In genomic region chr17:66507982-66508760, GRCh38 we compare ENCODE assay signal across 11 cellular contexts.
DNase-seq lines count a peak whose midpoint lies in the region; ATAC-seq and TF ChIP-seq lines count a peak whose summit lies in the region.
"Had no signal": no experiment of that assay in that cellular context is flagged by ENCODE, and none has a peak within 500 bp of the region (broad histone marks: within the 10 kb centered on the region; RNA-seq: fewer than 3 reads in every experiment).

No MANE protein-coding gene starts in this region.

- H3K27me3 Mint-ChIP-seq in activated naive CD4-positive, alpha-beta T cell treated with anti-CD3 and anti-CD28 coated beads for 36 hours (ENCODE audit: low read depth): no peaks in the 10 kb centered on the region
- no peaks in the 10 kb centered on the region for H3K27me3 Mint-ChIP-seq in activated naive CD8-positive, alpha-beta T cell treated with anti-CD3 and anti-CD28 coated beads for 36 hours
- no peaks in the 10 kb centered on the region for H3K27me3 Mint-ChIP-seq in endothelial cell (ENCODE audit: unreplicated experiment)

- H3K4me3 ChIP-seq in left lung: no peak overlapping the region
- no peak overlapping the region for H3K4me3 ChIP-seq in upper lobe of right lung
- H3K4me3 ChIP-seq in effector memory CD4-positive, alpha-beta T cell (ENCODE audit: insufficient read depth, low read depth, low read length, poor library complexity, severe bottlenecking): no peak overlapping the region

- H3K4me1 Mint-ChIP-seq in activated naive CD4-positive, alpha-beta T cell treated with anti-CD3 and anti-CD28 coated beads for 36 hours (ENCODE audit: low read depth): peaks cover 80% of the 10 kb centered on the region
- H3K4me1 Mint-ChIP-seq in activated naive CD8-positive, alpha-beta T cell treated with anti-CD3 and anti-CD28 coated beads for 36 hours: peaks cover 66% of the 10 kb centered on the region
- no peaks in the 10 kb centered on the region for H3K4me1 Mint-ChIP-seq in endothelial cell (ENCODE audit: unreplicated experiment)

- CTCF ChIA-PET in activated naive CD4-positive, alpha-beta T cell treated with anti-CD3 and anti-CD28 coated beads for 36 hours (lab: Charles Lee): no interaction called here

- intact Hi-C loops in activated naive CD4-positive, alpha-beta T cell treated with anti-CD3 and anti-CD28 coated beads for 36 hours (cut with micrococcal nuclease): loop anchor here (2.0 kb wide), 2 partner anchors 165 to 195 kb away; no protein-coding TSS in a partner anchor
- intact Hi-C loops in left lung (cut with DNase I): no loop called here
- intact Hi-C loops in upper lobe of right lung (cut with DNase I): no loop called here

- no peaks in the 10 kb centered on the region for H3K9me3 Mint-ChIP-seq in activated naive CD4-positive, alpha-beta T cell treated with anti-CD3 and anti-CD28 coated beads for 36 hours
- H3K9me3 Mint-ChIP-seq in activated naive CD8-positive, alpha-beta T cell treated with anti-CD3 and anti-CD28 coated beads for 36 hours: peaks cover 4% of the 10 kb centered on the region
- no peaks in the 10 kb centered on the region for H3K9me3 Mint-ChIP-seq in endothelial cell (ENCODE audit: unreplicated experiment)

- H3K27ac ChIP-seq in left lung (peak overlapping the region; percentile 9 to 50), upper lobe of right lung (no peak overlapping the region)
- H3K27ac ChIP-seq in effector memory CD4-positive, alpha-beta T cell (ENCODE audit: insufficient read depth, low read length, poor library complexity, severe bottlenecking): no peak overlapping the region
- H3K27ac ChIP-seq: parathyroid adenoma had no signal

- peak overlapping the region; percentile 90 for H3K27ac Mint-ChIP-seq in activated naive CD4-positive, alpha-beta T cell treated with anti-CD3 and anti-CD28 coated beads for 36 hours
- peak overlapping the region; percentile 91 for H3K27ac Mint-ChIP-seq in activated naive CD8-positive, alpha-beta T cell treated with anti-CD3 and anti-CD28 coated beads for 36 hours
- no peak overlapping the region for H3K27ac Mint-ChIP-seq in endothelial cell (ENCODE audit: unreplicated experiment)

- peaks cover 7% of the 10 kb centered on the region for H3K36me3 Mint-ChIP-seq in activated naive CD4-positive, alpha-beta T cell treated with anti-CD3 and anti-CD28 coated beads for 36 hours (ENCODE audit: low read depth)
- H3K36me3 Mint-ChIP-seq in activated naive CD8-positive, alpha-beta T cell treated with anti-CD3 and anti-CD28 coated beads for 36 hours: peaks cover 42% of the 10 kb centered on the region
- no peaks in the 10 kb centered on the region for H3K36me3 Mint-ChIP-seq in endothelial cell (ENCODE audit: low read depth, unreplicated experiment)

- ATAC-seq in left lung (no peak), upper lobe of right lung (peak; percentile 12)

- H3K9me3 ChIP-seq in left lung (no peaks in the 10 kb centered on the region), upper lobe of right lung (no peaks in the 10 kb centered on the region)
- H3K9me3 ChIP-seq in effector memory CD4-positive, alpha-beta T cell (ENCODE audit: control insufficient read depth, low read length): no peaks in the 10 kb centered on the region

- DNase-seq in activated naive CD4-positive, alpha-beta T cell treated with anti-CD3 and anti-CD28 coated beads for 36 hours: no peak
- no peak for DNase-seq in activated naive CD4-positive, alpha-beta T cell (lab: John Stamatoyannopoulos, UW)
- no peak for DNase-seq in activated naive CD8-positive, alpha-beta T cell treated with anti-CD3 and anti-CD28 coated beads for 36 hours
- no peak for DNase-seq in left lung
- DNase-seq in upper lobe of right lung: no peak
- no peak for DNase-seq in effector memory CD4-positive, alpha-beta T cell
- no peak for DNase-seq in endothelial cell (ENCODE audit: low spot score)
- no peak for DNase-seq in foreskin melanocyte
- DNase-seq: GF-D8, KG1 had no signal

- H3K36me3 ChIP-seq in left lung (no peaks in the 10 kb centered on the region), upper lobe of right lung (no peaks in the 10 kb centered on the region)
- H3K36me3 ChIP-seq in effector memory CD4-positive, alpha-beta T cell (ENCODE audit: control insufficient read depth, insufficient read depth, low read length): no peaks in the 10 kb centered on the region

- no peak overlapping the region for H3K4me3 Mint-ChIP-seq in activated naive CD4-positive, alpha-beta T cell treated with anti-CD3 and anti-CD28 coated beads for 36 hours
- H3K4me3 Mint-ChIP-seq in activated naive CD8-positive, alpha-beta T cell treated with anti-CD3 and anti-CD28 coated beads for 36 hours: no peak overlapping the region
- no peak overlapping the region for H3K4me3 Mint-ChIP-seq in endothelial cell (ENCODE audit: unreplicated experiment)

- H3K27me3 ChIP-seq in left lung (no peaks in the 10 kb centered on the region), upper lobe of right lung (no peaks in the 10 kb centered on the region)
- no peaks in the 10 kb centered on the region for H3K27me3 ChIP-seq in effector memory CD4-positive, alpha-beta T cell (replicated peaks; ENCODE audit: control insufficient read depth, insufficient read depth, low read length, poor library complexity, severe bottlenecking)

- H3K4me1 ChIP-seq in left lung (peaks cover 13 to 23% of the 10 kb centered on the region in 2 donors), upper lobe of right lung (peaks cover 14% of the 10 kb centered on the region)
- H3K4me1 ChIP-seq in effector memory CD4-positive, alpha-beta T cell (ENCODE audit: control insufficient read depth, insufficient read depth, low read length, poor library complexity, severe bottlenecking): peaks cover 11% of the 10 kb centered on the region
- H3K4me1 ChIP-seq: parathyroid adenoma had no signal

- no peak for TF ChIP-seq CTCF in left lung (IDR thresholded peaks at IDR 0.05)
- TF ChIP-seq CTCF in upper lobe of right lung (IDR thresholded peaks at IDR 0.05): no peak
- TF ChIP-seq CTCF in endothelial cell (IDR thresholded peaks at IDR 0.05; ENCODE audit: unreplicated experiment): no peak

Comparison
In these comparisons a context has a peak if more than half of its experiments do, and no peak if none do; other contexts are left out.
1. H3K27ac ChIP-seq: peak in left lung (2 of 2); none in upper lobe of right lung (single experiment) and effector memory CD4-positive, alpha-beta T cell (single experiment).